Comparison of ENCODE assay signal across 8 cellular contexts in genomic region chr11:73596547-73596946, GRCh38. TPM values are rescaled to one million over a fixed set of nuclear protein-coding genes. Genes with fewer than 3 reads are reported as not detected.
DNase-seq lines count a peak whose midpoint lies in the region; TF ChIP-seq lines count a peak whose summit lies in the region.

No MANE protein-coding gene starts in this region.

- H3K4me1 ChIP-seq in smooth muscle cell (ENCODE audit: low read depth) (peaks cover 20% of the 10 kb centered on the region), testis (peaks cover 7% of the 10 kb centered on the region)

- H3K4me1 Mint-ChIP-seq in T-helper 2 cell treated with Interferon-gamma antibody and Interleukin-4, amounts not matched to agents 5 μg/mL and 100 μg/mL, for 36 hours (ENCODE audit: low read depth) = peaks cover 39% of the 10 kb centered on the region

- peak overlapping the region; percentile 70 for H3K4me3 ChIP-seq in SU-DHL-6 (ENCODE audit: insufficient read depth, low read length, poor library complexity, severe bottlenecking)
- H3K4me3 ChIP-seq in epithelial cell of proximal tubule (ENCODE audit: low read depth, low read length) = peak overlapping the region; percentile 62
- H3K4me3 ChIP-seq in smooth muscle cell = peak overlapping the region; percentile 93
- H3K4me3 ChIP-seq in testis = no peak overlapping the region

- H3K9me3 Mint-ChIP-seq in T-helper 2 cell treated with Interferon-gamma antibody and Interleukin-4, amounts not matched to agents 5 μg/mL and 100 μg/mL, for 36 hours = no peaks in the 10 kb centered on the region

- no peaks in the 10 kb centered on the region for H3K9me2 ChIP-seq in SU-DHL-6 (replicated peaks; ENCODE audit: insufficient read depth, low read length)

- 90% methylated on average over 2 of the region's 2 CpGs for WGBS in smooth muscle cell (ENCODE audit: low lambda C conversion rate)
- WGBS in testis, 2 donors = 87 to 90% methylated on average over 2 of the region's 2 CpGs

- H3K27me3 Mint-ChIP-seq in T-helper 2 cell treated with Interferon-gamma antibody and Interleukin-4, amounts not matched to agents 5 μg/mL and 100 μg/mL, for 36 hours (ENCODE audit: low read depth) = no peaks in the 10 kb centered on the region

- H3K36me3 ChIP-seq in SU-DHL-6 (ENCODE audit: low read length) (no peaks in the 10 kb centered on the region), smooth muscle cell (ENCODE audit: low read depth) (no peaks in the 10 kb centered on the region), testis (ENCODE audit: low read depth, missing control alignments) (no peaks in the 10 kb centered on the region)

- H3K27me3 ChIP-seq in SU-DHL-6 (ENCODE audit: low read length) (no peaks in the 10 kb centered on the region), smooth muscle cell (ENCODE audit: low read depth) (no peaks in the 10 kb centered on the region), testis (no peaks in the 10 kb centered on the region)

- H3K9ac ChIP-seq in SU-DHL-6 (ENCODE audit: low read length) (peak overlapping the region; percentile 70; the same call in 1 of the 2 replicates), smooth muscle cell (ENCODE audit: low read depth) (no peak overlapping the region)

- DNase-seq in T-helper 2 cell treated with Interferon-gamma antibody and Interleukin-4, amounts not matched to agents 5 μg/mL and 100 μg/mL, for 36 hours (ENCODE audit: low spot score) = no peak
- DNase-seq in T-helper 2 cell (no peak), epithelial cell of proximal tubule (ENCODE audit: low read depth) (no peak), smooth muscle cell (lab: John Stamatoyannopoulos, UW; ENCODE audit: unreplicated experiment) (no peak), testis (no peak), NCI-H69 (lab: John Stamatoyannopoulos, UW) (no peak), NCI-H524 treated with DMSO at 0.1 percent for 48 hours (lab: John Stamatoyannopoulos, UW) (no peak)

- peaks cover 10% of the 10 kb centered on the region for H3K36me3 Mint-ChIP-seq in T-helper 2 cell treated with Interferon-gamma antibody and Interleukin-4, amounts not matched to agents 5 μg/mL and 100 μg/mL, for 36 hours (ENCODE audit: low read depth)

- H3K4me2 ChIP-seq in SU-DHL-6 (ENCODE audit: low read depth, low read length, poor library complexity, severe bottlenecking) (peak overlapping the region; percentile 95), smooth muscle cell (peak overlapping the region; percentile 84)

- peaks cover 27% of the 10 kb centered on the region for H3K79me2 ChIP-seq in SU-DHL-6 (ENCODE audit: insufficient read depth, low read length)
- peaks cover 63% of the 10 kb centered on the region for H3K79me2 ChIP-seq in smooth muscle cell (ENCODE audit: low read depth)

- H3K9me3 ChIP-seq in SU-DHL-6 (ENCODE audit: insufficient read depth, low read length) (no peaks in the 10 kb centered on the region), smooth muscle cell (replicated peaks; ENCODE audit: low read depth) (no peaks in the 10 kb centered on the region), testis (no peaks in the 10 kb centered on the region)

- no peak for TF ChIP-seq CTCF in SU-DHL-6 (IDR thresholded peaks at IDR 0.05; ENCODE audit: insufficient read depth, low read length, poor library complexity, severe bottlenecking)
- TF ChIP-seq CTCF in epithelial cell of proximal tubule (conservative IDR thresholded peaks at IDR 0.05; ENCODE audit: low read depth, low read length) = no peak
- TF ChIP-seq CTCF in smooth muscle cell (IDR thresholded peaks at IDR 0.05; ENCODE audit: borderline replicate concordance, insufficient read depth, poor library complexity, severe bottlenecking) = no peak
- no peak for TF ChIP-seq CTCF in testis (IDR thresholded peaks at IDR 0.05)

- H4K20me1 ChIP-seq in SU-DHL-6 (ENCODE audit: low read depth, low read length) (no peaks in the 10 kb centered on the region), smooth muscle cell (ENCODE audit: low read depth) (peaks cover 57% of the 10 kb centered on the region)

- no peak overlapping the region for H3K27ac ChIP-seq in SU-DHL-6 (ENCODE audit: low read depth, low read length)
- H3K27ac ChIP-seq in smooth muscle cell (ENCODE audit: low read depth) = no peak overlapping the region
- no peak overlapping the region for H3K27ac ChIP-seq in testis

- H3F3A ChIP-seq in SU-DHL-6 (ENCODE audit: insufficient read depth) (peaks cover 9% of the 10 kb centered on the region; the same call in 1 of the 2 replicates), smooth muscle cell (ENCODE audit: low read depth) (no peaks in the 10 kb centered on the region)

- intact Hi-C loops in testis (cut with DNase I; ENCODE audit: low total_unique reads) = no loop called here

- TF ChIP-seq POLR2A in testis (IDR thresholded peaks at IDR 0.05) = no peak

- peak overlapping the region; percentile 74 for H3K27ac Mint-ChIP-seq in T-helper 2 cell treated with Interferon-gamma antibody and Interleukin-4, amounts not matched to agents 5 μg/mL and 100 μg/mL, for 36 hours

- H3K4me3 Mint-ChIP-seq in T-helper 2 cell treated with Interferon-gamma antibody and Interleukin-4, amounts not matched to agents 5 μg/mL and 100 μg/mL, for 36 hours = peak overlapping the region; percentile 93

- H2AFZ ChIP-seq in SU-DHL-6 (ENCODE audit: low read depth, low read length, severe bottlenecking) = no peak overlapping the region
- no peak overlapping the region for H2AFZ ChIP-seq in smooth muscle cell (ENCODE audit: low read depth)

RNA-seq across cellular contexts. Expression of gene FAM168A, which starts 1.4 kb away (rescaled TPM):
- 10.0 and 12.1 TPM in 2 replicates for total RNA-seq in epithelial cell of proximal tubule
- 32.5 and 39.3 TPM in 2 replicates for total RNA-seq in smooth muscle cell
- 10.8 and 13.0 TPM in 2 replicates for polyA plus RNA-seq in smooth muscle cell
- 10 to 100 TPM; 29.8 to 30.2 TPM for total RNA-seq in testis
- polyA plus RNA-seq in testis (ENCODE audit: insufficient read depth, low read depth, low replicate concordance) = 20.1 TPM

RNA-seq across cellular contexts. Expression of gene PLEKHB1, which starts 49.8 kb away (rescaled TPM):
- 2.5 and 4.6 TPM in 2 replicates for total RNA-seq in epithelial cell of proximal tubule
- total RNA-seq in smooth muscle cell = 0.22 and 1.2 TPM in 2 replicates
- polyA plus RNA-seq in smooth muscle cell = 2.5 and 2.7 TPM in 2 replicates
- 10 to 100 TPM; 62.1 to 71.5 TPM for total RNA-seq in testis
- polyA plus RNA-seq in testis (ENCODE audit: insufficient read depth, low read depth, low replicate concordance) = 54.9 TPM

Comparison
In these comparisons a context has a peak if more than half of its experiments do, and no peak if none do; other contexts are left out.
1. H3K4me3 ChIP-seq: peak in SU-DHL-6 (single experiment), epithelial cell of proximal tubule (single experiment) and smooth muscle cell (single experiment); none in testis (0 of 2).
2. RNA of gene PLEKHB1, which starts 49.8 kb away (total RNA-seq): 62.1 to 71.5 TPM in testis; 2.5 to 4.6 TPM in epithelial cell of proximal tubule and 0.22 to 1.2 TPM in smooth muscle cell; every median in the first group is over 10 times any median in the second.